In the genomic region with DNA sequence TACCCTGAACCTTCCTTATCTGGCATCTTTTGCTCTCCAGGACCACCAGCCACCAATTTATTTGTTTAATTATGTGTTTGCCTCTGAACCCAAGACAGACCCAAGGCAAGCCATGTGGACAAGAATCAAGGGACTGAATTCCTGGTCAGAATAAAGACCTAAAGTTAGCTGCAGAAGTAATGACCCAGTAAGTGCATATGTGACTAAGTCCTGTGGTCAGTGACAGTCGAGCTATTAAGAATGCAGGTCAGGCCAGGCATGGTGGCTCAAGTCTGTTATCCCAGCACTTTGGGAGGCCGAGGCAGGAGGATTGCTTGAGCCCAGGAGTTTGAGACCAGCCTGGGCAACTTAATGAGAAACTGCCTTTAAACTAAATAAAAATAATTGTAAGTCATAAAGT, we compare ENCODE assay signal across 1 cellular context.
TF ChIP-seq lines count a peak whose summit lies in the region.

No MANE protein-coding gene starts in this region.

TF ChIP-seq in GM12878, 131 proteins besides CTCF, POLR2A, EP300 and RAD21 (continued from another document):
- TF ChIP-seq, protein P1, sequence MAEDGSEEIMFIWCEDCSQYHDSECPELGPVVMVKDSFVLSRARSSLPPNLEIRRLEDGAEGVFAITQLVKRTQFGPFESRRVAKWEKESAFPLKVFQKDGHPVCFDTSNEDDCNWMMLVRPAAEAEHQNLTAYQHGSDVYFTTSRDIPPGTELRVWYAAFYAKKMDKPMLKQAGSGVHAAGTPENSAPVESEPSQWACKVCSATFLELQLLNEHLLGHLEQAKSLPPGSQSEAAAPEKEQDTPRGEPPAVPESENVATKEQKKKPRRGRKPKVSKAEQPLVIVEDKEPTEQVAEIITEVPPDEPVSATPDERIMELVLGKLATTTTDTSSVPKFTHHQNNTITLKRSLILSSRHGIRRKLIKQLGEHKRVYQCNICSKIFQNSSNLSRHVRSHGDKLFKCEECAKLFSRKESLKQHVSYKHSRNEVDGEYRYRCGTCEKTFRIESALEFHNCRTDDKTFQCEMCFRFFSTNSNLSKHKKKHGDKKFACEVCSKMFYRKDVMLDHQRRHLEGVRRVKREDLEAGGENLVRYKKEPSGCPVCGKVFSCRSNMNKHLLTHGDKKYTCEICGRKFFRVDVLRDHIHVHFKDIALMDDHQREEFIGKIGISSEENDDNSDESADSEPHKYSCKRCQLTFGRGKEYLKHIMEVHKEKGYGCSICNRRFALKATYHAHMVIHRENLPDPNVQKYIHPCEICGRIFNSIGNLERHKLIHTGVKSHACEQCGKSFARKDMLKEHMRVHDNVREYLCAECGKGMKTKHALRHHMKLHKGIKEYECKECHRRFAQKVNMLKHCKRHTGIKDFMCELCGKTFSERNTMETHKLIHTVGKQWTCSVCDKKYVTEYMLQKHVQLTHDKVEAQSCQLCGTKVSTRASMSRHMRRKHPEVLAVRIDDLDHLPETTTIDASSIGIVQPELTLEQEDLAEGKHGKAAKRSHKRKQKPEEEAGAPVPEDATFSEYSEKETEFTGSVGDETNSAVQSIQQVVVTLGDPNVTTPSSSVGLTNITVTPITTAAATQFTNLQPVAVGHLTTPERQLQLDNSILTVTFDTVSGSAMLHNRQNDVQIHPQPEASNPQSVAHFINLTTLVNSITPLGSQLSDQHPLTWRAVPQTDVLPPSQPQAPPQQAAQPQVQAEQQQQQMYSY (CRISPR knock-in tag; IDR thresholded peaks at IDR 0.05) = no peak
